ENCODE assay signal across 19 cellular contexts in the genomic region with DNA sequence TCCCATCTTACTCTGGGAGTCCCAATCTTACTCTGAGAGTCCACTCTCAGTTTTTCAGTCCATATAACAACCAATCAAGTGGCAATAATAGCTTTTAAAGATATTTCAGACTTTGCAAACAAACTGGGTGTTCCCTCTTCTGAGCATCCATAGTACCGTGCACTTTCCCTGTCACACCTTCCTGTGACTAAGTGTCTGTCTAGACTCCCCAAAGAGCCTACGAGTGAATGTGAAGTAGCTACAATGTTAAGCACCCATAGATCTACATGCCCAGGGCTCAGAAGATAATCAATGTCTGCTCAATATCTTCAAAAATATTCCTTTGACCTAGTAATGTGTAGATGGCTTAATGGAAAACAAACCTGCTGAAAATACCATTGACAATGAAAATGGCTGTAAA.
DNase-seq lines count a peak whose midpoint lies in the region; ATAC-seq and TF ChIP-seq lines count a peak whose summit lies in the region.
"Had no signal": no experiment of that assay in that cellular context is flagged by ENCODE, and none has a peak within 500 bp of the region (broad histone marks: within the 10 kb centered on the region; RNA-seq: fewer than 3 reads in every experiment).

No MANE protein-coding gene starts in this region.

- no peak for TF ChIP-seq CTCF in nephron progenitor cell (IDR thresholded peaks at IDR 0.05)

- H3K4me1 Mint-ChIP-seq in memory B cell (peaks cover 25% of the 10 kb centered on the region), nephron progenitor cell (no peaks in the 10 kb centered on the region)

- peaks cover 31% of the 10 kb centered on the region for H3K36me3 Mint-ChIP-seq in memory B cell
- peaks cover 22% of the 10 kb centered on the region for H3K36me3 Mint-ChIP-seq in nephron progenitor cell (ENCODE audit: low read depth)

- DNase-seq in memory B cell (ENCODE audit: low spot score in 2 of 2) = no peak
- no peak for DNase-seq in nephron progenitor cell
- no peak for DNase-seq in NCI-H2029 (lab: John Stamatoyannopoulos, UW)
- no peak for DNase-seq in SK-N-DZ (ENCODE audit: low spot score)
- DNase-seq: activated CD4-positive, alpha-beta T cell treated with anti-CD3 and anti-CD28 coated beads for 1 hour; activated T-cell treated with anti-CD3 and anti-CD28 coated beads for 4 hours; brain microvascular endothelial cell; GF-D8; Karpas-422; naive thymus-derived CD4-positive, alpha-beta T cell; NCI-H1436; NCI-H345; psoas muscle; stimulated activated CD4-positive, alpha-beta T cell treated with anti-CD3 and anti-CD28 coated beads, Interleukin-12 subunit alpha, Interleukin-12 subunit beta, amount 100 ng/mL, for 4 hours; T-helper 17 cell had no signal

- H3K4me3 Mint-ChIP-seq in memory B cell (no peak overlapping the region), nephron progenitor cell (no peak overlapping the region)
- H3K4me3 Mint-ChIP-seq: dendritic cell treated with granulocyte-macrophage colony-stimulating factor and Interleukin-4, amounts not matched to agents 40 ng/mL and 50 ng/mL, for 4 days; T-helper 17 cell had no signal

- H3K27ac Mint-ChIP-seq in memory B cell (peak overlapping the region; percentile 39), nephron progenitor cell (no peak overlapping the region)
- H3K27ac Mint-ChIP-seq: dendritic cell treated with granulocyte-macrophage colony-stimulating factor and Interleukin-4, amounts not matched to agents 40 ng/mL and 50 ng/mL, for 4 days; T-helper 17 cell had no signal

- ATAC-seq in GM18861 (IDR thresholded peaks at IDR 0.05; ENCODE audit: unreplicated experiment) (peak; percentile 12), GM21529 (IDR thresholded peaks at IDR 0.05; ENCODE audit: unreplicated experiment) (peak; percentile 15), HG03280 (IDR thresholded peaks at IDR 0.05; ENCODE audit: unreplicated experiment) (peak; percentile 26), memory B cell (ENCODE audit: low read depth) (no peak)
- ATAC-seq: psoas muscle had no signal

- H3K27me3 Mint-ChIP-seq in memory B cell = no peaks in the 10 kb centered on the region
- no peaks in the 10 kb centered on the region for H3K27me3 Mint-ChIP-seq in nephron progenitor cell (ENCODE audit: low read depth, poor library complexity)
- H3K27me3 Mint-ChIP-seq: dendritic cell treated with granulocyte-macrophage colony-stimulating factor and Interleukin-4, amounts not matched to agents 40 ng/mL and 50 ng/mL, for 4 days; naive thymus-derived CD4-positive, alpha-beta T cell; T-helper 17 cell had no signal

- H3K9me3 Mint-ChIP-seq in memory B cell (peaks cover 12% of the 10 kb centered on the region), nephron progenitor cell (peaks cover 28% of the 10 kb centered on the region)
